In genomic region chr2:81242502-81242901, GRCh38 we compare ENCODE assay signal across 17 cellular contexts.
A peak's percentile ranks its signal among the peaks of the same experiment; 100 is the strongest.
DNase-seq lines count a peak whose midpoint lies in the region; ATAC-seq and TF ChIP-seq lines count a peak whose summit lies in the region.
"Had no signal": no experiment of that assay in that cellular context is flagged by ENCODE, and none has a peak within 500 bp of the region (broad histone marks: within the 10 kb centered on the region; RNA-seq: fewer than 3 reads in every experiment).

No MANE protein-coding gene starts in this region.

- H3K27ac ChIP-seq in GM23338 (ENCODE audit: low read depth), result no peak overlapping the region
- no peak overlapping the region for H3K27ac ChIP-seq in left lung
- no peak overlapping the region for H3K27ac ChIP-seq in upper lobe of right lung
- H3K27ac ChIP-seq: 22Rv1; A549; BLaER1 treated with 17β-estradiol and CSF1 and Interleukin-3, amounts not matched to agents 10 nM and 100 nM; C4-2B had no signal

- intact Hi-C loops in left lung (cut with DNase I), result no loop called here
- intact Hi-C loops in upper lobe of right lung (cut with DNase I), result no loop called here

- H3K4me1 ChIP-seq in GM23338 (ENCODE audit: insufficient read depth) (no peaks in the 10 kb centered on the region), left lung (no peaks in the 10 kb centered on the region), upper lobe of right lung (no peaks in the 10 kb centered on the region)
- H3K4me1 ChIP-seq: A549; BLaER1 treated with 17β-estradiol and CSF1 and Interleukin-3, amounts not matched to agents 10 nM and 100 nM; Caco-2 had no signal

- H3K27ac Mint-ChIP-seq in GM23338 (no peak overlapping the region), endothelial cell (ENCODE audit: unreplicated experiment) (no peak overlapping the region)
- H3K27ac Mint-ChIP-seq: B cell; CD4-positive, alpha-beta T cell; CD8-positive, alpha-beta T cell had no signal

- no peak overlapping the region for H3K4me3 ChIP-seq in GM23338
- no peak overlapping the region for H3K4me3 ChIP-seq in left lung
- H3K4me3 ChIP-seq in upper lobe of right lung, result no peak overlapping the region
- H3K4me3 ChIP-seq: A549; BLaER1 treated with 17β-estradiol and CSF1 and Interleukin-3, amounts not matched to agents 10 nM and 100 nM had no signal

- H3K4me1 Mint-ChIP-seq in GM23338 (no peaks in the 10 kb centered on the region), endothelial cell (ENCODE audit: unreplicated experiment) (no peaks in the 10 kb centered on the region)
- H3K4me1 Mint-ChIP-seq: B cell had no signal

- H3K36me3 ChIP-seq in GM23338 (ENCODE audit: insufficient read depth) (no peaks in the 10 kb centered on the region), left lung (no peaks in the 10 kb centered on the region), upper lobe of right lung (no peaks in the 10 kb centered on the region)
- H3K36me3 ChIP-seq: BLaER1 treated with 17β-estradiol and CSF1 and Interleukin-3, amounts not matched to agents 10 nM and 100 nM had no signal

- no peak for TF ChIP-seq CTCF in GM23338 (conservative IDR thresholded peaks at IDR 0.05; ENCODE audit: low read depth in 2 of 2)
- no peak for TF ChIP-seq CTCF in left lung (IDR thresholded peaks at IDR 0.05)
- TF ChIP-seq CTCF in upper lobe of right lung (IDR thresholded peaks at IDR 0.05), result no peak
- TF ChIP-seq CTCF in endothelial cell (IDR thresholded peaks at IDR 0.05; ENCODE audit: unreplicated experiment), result no peak

- no peak overlapping the region; the same call in 1 of the 2 replicates for H2AFZ ChIP-seq in GM23338

- H3K27me3 ChIP-seq in GM23338 (ENCODE audit: insufficient read depth) (no peaks in the 10 kb centered on the region), left lung (no peaks in the 10 kb centered on the region), upper lobe of right lung (no peaks in the 10 kb centered on the region)
- H3K27me3 ChIP-seq: BLaER1 treated with 17β-estradiol and CSF1 and Interleukin-3, amounts not matched to agents 10 nM and 100 nM had no signal

- no peaks in the 10 kb centered on the region for H3K9me2 ChIP-seq in GM23338 (ENCODE audit: insufficient read depth)

- H3K4me2 ChIP-seq in GM23338, result no peak overlapping the region
- H3K4me2 ChIP-seq: A549; BLaER1 treated with 17β-estradiol and CSF1 and Interleukin-3, amounts not matched to agents 10 nM and 100 nM had no signal

- H3K9me3 Mint-ChIP-seq in GM23338 (no peaks in the 10 kb centered on the region), endothelial cell (ENCODE audit: unreplicated experiment) (no peaks in the 10 kb centered on the region)

- H3F3A ChIP-seq in GM23338 (replicated peaks; ENCODE audit: low read depth), result no peaks in the 10 kb centered on the region

- ATAC-seq in GM23338, result no peak
- peak; percentile 81 for ATAC-seq in left lung
- peak; percentile 53 for ATAC-seq in upper lobe of right lung
- ATAC-seq: A549; CD8-positive, alpha-beta T cell had no signal

- no peaks in the 10 kb centered on the region for H4K20me1 ChIP-seq in GM23338 (replicated peaks; ENCODE audit: insufficient read depth)
- H4K20me1 ChIP-seq: BLaER1 treated with 17β-estradiol and CSF1 and Interleukin-3, amounts not matched to agents 10 nM and 100 nM had no signal

- H3K27me3 Mint-ChIP-seq in GM23338 (ENCODE audit: insufficient read depth, low read depth, poor library complexity) (no peaks in the 10 kb centered on the region), endothelial cell (ENCODE audit: unreplicated experiment) (no peaks in the 10 kb centered on the region)
- H3K27me3 Mint-ChIP-seq: B cell; CD4-positive, alpha-beta T cell had no signal

- H3K79me2 ChIP-seq in GM23338 (replicated peaks; ENCODE audit: insufficient read depth), result no peaks in the 10 kb centered on the region

- H3K4me3 Mint-ChIP-seq in GM23338 (no peak overlapping the region), endothelial cell (ENCODE audit: unreplicated experiment) (no peak overlapping the region)
- H3K4me3 Mint-ChIP-seq: B cell; CD4-positive, alpha-beta T cell; CD8-positive, alpha-beta T cell had no signal

- DNase-seq in GM23338 (ENCODE audit: low spot score) (peak; percentile 3), left lung (peak in 1 of 2 donors; percentile 31), upper lobe of right lung (no peak), kidney glomerular epithelial cell (lab: John Stamatoyannopoulos, UW) (no peak), endothelial cell (ENCODE audit: low spot score) (no peak)
- DNase-seq: AML-193; Caco-2; Calu3; CD4-positive, alpha-beta T cell; CD8-positive, alpha-beta T cell; DMS79 treated with DMSO at 0.1 percent for 48 hours; GF-D8 had no signal

- H3K36me3 Mint-ChIP-seq in GM23338 (ENCODE audit: low read depth) (no peaks in the 10 kb centered on the region), endothelial cell (ENCODE audit: low read depth, unreplicated experiment) (no peaks in the 10 kb centered on the region)
- H3K36me3 Mint-ChIP-seq: CD8-positive, alpha-beta T cell had no signal

- no peaks in the 10 kb centered on the region for H3K9me3 ChIP-seq in left lung
- H3K9me3 ChIP-seq in upper lobe of right lung, result no peaks in the 10 kb centered on the region
- H3K9me3 ChIP-seq: BLaER1 treated with 17β-estradiol and CSF1 and Interleukin-3, amounts not matched to agents 10 nM and 100 nM; Caco-2 had no signal

TF ChIP-seq in GM23338, 12 proteins besides CTCF, POLR2A, EP300 and RAD21:
- TF ChIP-seq CREB1 (CRISPR knock-in tag; IDR thresholded peaks at IDR 0.05; ENCODE audit: low read depth), result no peak
- no peak for TF ChIP-seq ZNF331 (CRISPR knock-in tag; IDR thresholded peaks at IDR 0.05; ENCODE audit: low read depth)
- no peak for TF ChIP-seq NANOG (IDR thresholded peaks at IDR 0.05; ENCODE audit: borderline replicate concordance)
- TF ChIP-seq, protein P1, sequence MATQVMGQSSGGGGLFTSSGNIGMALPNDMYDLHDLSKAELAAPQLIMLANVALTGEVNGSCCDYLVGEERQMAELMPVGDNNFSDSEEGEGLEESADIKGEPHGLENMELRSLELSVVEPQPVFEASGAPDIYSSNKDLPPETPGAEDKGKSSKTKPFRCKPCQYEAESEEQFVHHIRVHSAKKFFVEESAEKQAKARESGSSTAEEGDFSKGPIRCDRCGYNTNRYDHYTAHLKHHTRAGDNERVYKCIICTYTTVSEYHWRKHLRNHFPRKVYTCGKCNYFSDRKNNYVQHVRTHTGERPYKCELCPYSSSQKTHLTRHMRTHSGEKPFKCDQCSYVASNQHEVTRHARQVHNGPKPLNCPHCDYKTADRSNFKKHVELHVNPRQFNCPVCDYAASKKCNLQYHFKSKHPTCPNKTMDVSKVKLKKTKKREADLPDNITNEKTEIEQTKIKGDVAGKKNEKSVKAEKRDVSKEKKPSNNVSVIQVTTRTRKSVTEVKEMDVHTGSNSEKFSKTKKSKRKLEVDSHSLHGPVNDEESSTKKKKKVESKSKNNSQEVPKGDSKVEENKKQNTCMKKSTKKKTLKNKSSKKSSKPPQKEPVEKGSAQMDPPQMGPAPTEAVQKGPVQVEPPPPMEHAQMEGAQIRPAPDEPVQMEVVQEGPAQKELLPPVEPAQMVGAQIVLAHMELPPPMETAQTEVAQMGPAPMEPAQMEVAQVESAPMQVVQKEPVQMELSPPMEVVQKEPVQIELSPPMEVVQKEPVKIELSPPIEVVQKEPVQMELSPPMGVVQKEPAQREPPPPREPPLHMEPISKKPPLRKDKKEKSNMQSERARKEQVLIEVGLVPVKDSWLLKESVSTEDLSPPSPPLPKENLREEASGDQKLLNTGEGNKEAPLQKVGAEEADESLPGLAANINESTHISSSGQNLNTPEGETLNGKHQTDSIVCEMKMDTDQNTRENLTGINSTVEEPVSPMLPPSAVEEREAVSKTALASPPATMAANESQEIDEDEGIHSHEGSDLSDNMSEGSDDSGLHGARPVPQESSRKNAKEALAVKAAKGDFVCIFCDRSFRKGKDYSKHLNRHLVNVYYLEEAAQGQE (IDR thresholded peaks at IDR 0.05; ENCODE audit: unreplicated experiment), result no peak
